In the genomic region with DNA sequence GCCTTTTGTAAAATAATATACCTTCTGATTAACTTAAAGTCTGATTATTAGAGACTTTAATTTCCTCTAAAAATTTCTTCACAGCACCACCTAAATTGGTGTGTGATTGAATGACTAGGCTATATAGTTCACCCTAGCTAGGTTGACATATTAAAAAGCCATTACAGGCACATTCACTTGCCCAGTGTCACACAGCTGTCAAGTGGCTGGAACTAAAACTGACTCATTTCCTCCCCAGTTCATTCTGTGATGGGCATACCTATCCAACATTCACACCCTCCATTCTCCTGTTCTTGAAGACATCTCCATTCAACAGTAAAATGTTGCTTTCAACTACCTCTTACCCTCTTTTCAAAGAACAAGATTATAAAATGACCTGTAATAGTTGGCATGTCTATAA, we compare ENCODE assay signal across 14 cellular contexts.
A peak's percentile ranks its signal among the peaks of the same experiment; 100 is the strongest.
DNase-seq lines count a peak whose midpoint lies in the region; ATAC-seq and TF ChIP-seq lines count a peak whose summit lies in the region.
"Had no signal": no experiment of that assay in that cellular context is flagged by ENCODE, and none has a peak within 500 bp of the region (broad histone marks: within the 10 kb centered on the region; RNA-seq: fewer than 3 reads in every experiment).

No MANE protein-coding gene starts in this region.

- DNase-seq in activated CD4-positive, alpha-beta T cell treated with anti-CD3 and anti-CD28 coated beads for 36 hours: no peak
- DNase-seq in activated CD4-positive, alpha-beta T cell treated with anti-CD3 and anti-CD28 coated beads, Interleukin-2, amount 10 ng/mL, durations not matched to agents 7 days and 5 days: no peak
- peak; percentile 1 for DNase-seq in renal cortical epithelial cell (ENCODE audit: low read depth)
- DNase-seq in cerebellum (ENCODE audit: low spot score): no peak
- no peak for DNase-seq in NCI-H748 (lab: John Stamatoyannopoulos, UW; ENCODE audit: unreplicated experiment)
- DNase-seq in osteocyte (ENCODE audit: extremely low spot score, unreplicated experiment): no peak
- DNase-seq: 8988T; activated naive CD4-positive, alpha-beta T cell treated with Interleukin-2 at 50 U/mL for 16 hours; DMS79; foreskin keratinocyte; IMR-90; WERI-Rb-1 had no signal

- POLR2A ChIA-PET in activated CD4-positive, alpha-beta T cell treated with anti-CD3 and anti-CD28 coated beads for 36 hours (lab: Charles Lee): no interaction called here
- POLR2A ChIA-PET in activated CD4-positive, alpha-beta T cell treated with anti-CD3 and anti-CD28 coated beads, Interleukin-2, amount 10 ng/mL, durations not matched to agents 7 days and 5 days (lab: Charles Lee): no interaction called here

- H3K9me3 Mint-ChIP-seq in activated CD4-positive, alpha-beta T cell treated with anti-CD3 and anti-CD28 coated beads for 36 hours (ENCODE audit: low read depth): no peaks in the 10 kb centered on the region
- no peaks in the 10 kb centered on the region for H3K9me3 Mint-ChIP-seq in activated CD4-positive, alpha-beta T cell treated with anti-CD3 and anti-CD28 coated beads, Interleukin-2, amount 10 ng/mL, durations not matched to agents 7 days and 5 days
- peaks cover under 1% of the 10 kb centered on the region for H3K9me3 Mint-ChIP-seq in osteocyte (ENCODE audit: unreplicated experiment)

- H3K27ac Mint-ChIP-seq in activated CD4-positive, alpha-beta T cell treated with anti-CD3 and anti-CD28 coated beads for 36 hours: no peak overlapping the region
- no peak overlapping the region for H3K27ac Mint-ChIP-seq in activated CD4-positive, alpha-beta T cell treated with anti-CD3 and anti-CD28 coated beads, Interleukin-2, amount 10 ng/mL, durations not matched to agents 7 days and 5 days
- no peak overlapping the region for H3K27ac Mint-ChIP-seq in osteocyte (ENCODE audit: unreplicated experiment)

- H3K36me3 Mint-ChIP-seq in activated CD4-positive, alpha-beta T cell treated with anti-CD3 and anti-CD28 coated beads for 36 hours (ENCODE audit: low read depth): peaks cover 5% of the 10 kb centered on the region
- peaks cover 24% of the 10 kb centered on the region for H3K36me3 Mint-ChIP-seq in activated CD4-positive, alpha-beta T cell treated with anti-CD3 and anti-CD28 coated beads, Interleukin-2, amount 10 ng/mL, durations not matched to agents 7 days and 5 days (ENCODE audit: low read depth)
- no peaks in the 10 kb centered on the region for H3K36me3 Mint-ChIP-seq in osteocyte (ENCODE audit: unreplicated experiment)

- no peak for TF ChIP-seq CTCF in osteocyte (IDR thresholded peaks at IDR 0.05)

- intact Hi-C loops in activated CD4-positive, alpha-beta T cell treated with anti-CD3 and anti-CD28 coated beads for 36 hours (cut with DNase I, micrococcal nuclease): loop anchor here in 1 of 2 experiments (10.0 kb wide), 1 partner anchor 349 kb away; no protein-coding TSS in a partner anchor

- H3K4me1 Mint-ChIP-seq in activated CD4-positive, alpha-beta T cell treated with anti-CD3 and anti-CD28 coated beads for 36 hours: peaks cover 23% of the 10 kb centered on the region
- H3K4me1 Mint-ChIP-seq in activated CD4-positive, alpha-beta T cell treated with anti-CD3 and anti-CD28 coated beads, Interleukin-2, amount 10 ng/mL, durations not matched to agents 7 days and 5 days: peaks cover 17% of the 10 kb centered on the region
- H3K4me1 Mint-ChIP-seq in osteocyte (ENCODE audit: unreplicated experiment): peaks cover 4% of the 10 kb centered on the region

- no peak overlapping the region for H3K4me3 Mint-ChIP-seq in activated CD4-positive, alpha-beta T cell treated with anti-CD3 and anti-CD28 coated beads for 36 hours
- H3K4me3 Mint-ChIP-seq in activated CD4-positive, alpha-beta T cell treated with anti-CD3 and anti-CD28 coated beads, Interleukin-2, amount 10 ng/mL, durations not matched to agents 7 days and 5 days: no peak overlapping the region
- no peak overlapping the region for H3K4me3 Mint-ChIP-seq in osteocyte (ENCODE audit: unreplicated experiment)

- peak; percentile 40 for ATAC-seq in activated CD4-positive, alpha-beta T cell treated with anti-CD3 and anti-CD28 coated beads for 36 hours
- ATAC-seq in GM21619 (IDR thresholded peaks at IDR 0.05; ENCODE audit: unreplicated experiment): peak; percentile 74
- ATAC-seq in HG03196 (IDR thresholded peaks at IDR 0.05; ENCODE audit: unreplicated experiment): peak; percentile 87
- ATAC-seq: foreskin keratinocyte had no signal

- CTCF ChIA-PET in activated CD4-positive, alpha-beta T cell treated with anti-CD3 and anti-CD28 coated beads for 36 hours (lab: Charles Lee): interaction anchor here (0.7 kb wide), 1 partner anchor 9 kb away, joined by 3 read pairs; no protein-coding TSS in a partner anchor
- CTCF ChIA-PET in activated CD4-positive, alpha-beta T cell treated with anti-CD3 and anti-CD28 coated beads, Interleukin-2, amount 10 ng/mL, durations not matched to agents 7 days and 5 days (lab: Charles Lee): interaction anchor here (0.9 to 1.0 kb wide), 2 partner anchors 13 to 141 kb away, joined by 3 read pairs; no protein-coding TSS in a partner anchor

- H3K27me3 Mint-ChIP-seq in activated CD4-positive, alpha-beta T cell treated with anti-CD3 and anti-CD28 coated beads for 36 hours: no peaks in the 10 kb centered on the region
- H3K27me3 Mint-ChIP-seq in activated CD4-positive, alpha-beta T cell treated with anti-CD3 and anti-CD28 coated beads, Interleukin-2, amount 10 ng/mL, durations not matched to agents 7 days and 5 days: no peaks in the 10 kb centered on the region
- H3K27me3 Mint-ChIP-seq in osteocyte (ENCODE audit: unreplicated experiment): no peaks in the 10 kb centered on the region
